In genomic region chr16:72072514-72073342, GRCh38 we compare ENCODE assay signal across 18 cellular contexts. TPM values are rescaled to one million over a fixed set of nuclear protein-coding genes. Genes with fewer than 3 reads are reported as not detected.
A peak's percentile ranks its signal among the peaks of the same experiment; 100 is the strongest.
DNase-seq lines count a peak whose midpoint lies in the region; ATAC-seq and TF ChIP-seq lines count a peak whose summit lies in the region.
"Had no signal": no experiment of that assay in that cellular context is flagged by ENCODE, and none has a peak within 500 bp of the region (broad histone marks: within the 10 kb centered on the region; RNA-seq: fewer than 3 reads in every experiment).

No MANE protein-coding gene starts in this region.

- TF ChIP-seq POLR2A in transverse colon (IDR thresholded peaks at IDR 0.05), result no peak

- no peak overlapping the region for H3K4me3 Mint-ChIP-seq in nephron
- no peak overlapping the region for H3K4me3 Mint-ChIP-seq in naive thymus-derived CD8-positive, alpha-beta T cell
- H3K4me3 Mint-ChIP-seq: activated B cell treated with CpG ODN at 0.5 μM for 24 hours; activated T-cell treated with anti-CD3 and anti-CD28 coated beads, Interleukin-2, amount 50 U/mL, for 24 hours; stimulated activated naive CD8-positive, alpha-beta T cell treated with anti-CD3 and anti-CD28 coated beads, Interleukin-15, Interleukin-2, amounts not matched to agents 100 ng/mL and 50 ng/mL, for 24 hours had no signal

- H3K36me3 Mint-ChIP-seq in nephron (ENCODE audit: low read depth), result no peaks in the 10 kb centered on the region
- H3K36me3 Mint-ChIP-seq in naive thymus-derived CD8-positive, alpha-beta T cell, result peaks cover 0 to 4% (median 2%) of the 10 kb centered on the region in 3 donors

- H3K27me3 ChIP-seq in heart right ventricle (no peaks in the 10 kb centered on the region), transverse colon (no peaks in the 10 kb centered on the region)
- H3K27me3 ChIP-seq: esophagus squamous epithelium, SJSA1 had no signal

- H3K4me1 ChIP-seq in heart right ventricle, result peaks cover 0 to 41% (median 9%) of the 10 kb centered on the region in 9 donors
- peaks cover 0 to 20% (median 3%) of the 10 kb centered on the region in 4 donors for H3K4me1 ChIP-seq in transverse colon
- H3K4me1 ChIP-seq: SJSA1 had no signal

- peak; percentile 57 to 81 (median 72) for ATAC-seq in heart right ventricle
- no peak for ATAC-seq in HG02973 (IDR thresholded peaks at IDR 0.05; ENCODE audit: unreplicated experiment)
- no peak for ATAC-seq in naive thymus-derived CD8-positive, alpha-beta T cell
- no peak for ATAC-seq in GM18868 (IDR thresholded peaks at IDR 0.05; ENCODE audit: unreplicated experiment)

- H3K27me3 Mint-ChIP-seq in nephron (ENCODE audit: low read depth), result no peaks in the 10 kb centered on the region
- no peaks in the 10 kb centered on the region for H3K27me3 Mint-ChIP-seq in naive thymus-derived CD8-positive, alpha-beta T cell
- H3K27me3 Mint-ChIP-seq: activated B cell treated with CpG ODN at 0.5 μM for 24 hours; activated T-cell treated with anti-CD3 and anti-CD28 coated beads, Interleukin-2, amount 50 U/mL, for 24 hours; stimulated activated naive CD8-positive, alpha-beta T cell treated with anti-CD3 and anti-CD28 coated beads, Interleukin-15, Interleukin-2, amounts not matched to agents 100 ng/mL and 50 ng/mL, for 24 hours had no signal

- peak; percentile 60 for DNase-seq in DMS 273 (lab: John Stamatoyannopoulos, UW; ENCODE audit: unreplicated experiment)
- DNase-seq in DMS 273 treated with DMSO at 0.1 percent for 48 hours (lab: John Stamatoyannopoulos, UW), result no peak
- peak in 1 of 2 donors; percentile 38 for DNase-seq in heart right ventricle
- DNase-seq in transverse colon, result no peak
- no peak for DNase-seq in naive thymus-derived CD8-positive, alpha-beta T cell
- DNase-seq: activated B cell treated with CpG ODN at 0.5 μM for 24 hours; activated T-cell treated with anti-CD3 and anti-CD28 coated beads, Interleukin-2, amount 50 U/mL, for 24 hours; esophagus squamous epithelium; NCI-H510A; stimulated activated CD4-positive, alpha-beta T cell treated with anti-CD3 and anti-CD28 coated beads, Interleukin-4, amount 100 ng/mL, for 1 hour had no signal

- H3K27ac Mint-ChIP-seq in nephron, result peak overlapping the region; percentile 59 to 79 (median 78)
- no peak overlapping the region for H3K27ac Mint-ChIP-seq in naive thymus-derived CD8-positive, alpha-beta T cell
- H3K27ac Mint-ChIP-seq: activated B cell treated with CpG ODN at 0.5 μM for 24 hours; activated T-cell treated with anti-CD3 and anti-CD28 coated beads, Interleukin-2, amount 50 U/mL, for 24 hours; stimulated activated naive CD8-positive, alpha-beta T cell treated with anti-CD3 and anti-CD28 coated beads, Interleukin-15, Interleukin-2, amounts not matched to agents 100 ng/mL and 50 ng/mL, for 24 hours had no signal

- TF ChIP-seq CTCF in heart right ventricle (IDR thresholded peaks at IDR 0.05), result no peak
- no peak for TF ChIP-seq CTCF in nephron (IDR thresholded peaks at IDR 0.05; ENCODE audit: unreplicated experiment in 3 of 3)
- TF ChIP-seq CTCF in transverse colon (IDR thresholded peaks at IDR 0.05), result no peak

- no peak for TF ChIP-seq EP300 in transverse colon (IDR thresholded peaks at IDR 0.05; ENCODE audit: low read depth)

- POLR2A ChIA-PET in naive thymus-derived CD8-positive, alpha-beta T cell (lab: Charles Lee), result no interaction called here

- H3K9me3 ChIP-seq in heart right ventricle (no peaks in the 10 kb centered on the region), transverse colon (no peaks in the 10 kb centered on the region)
- H3K9me3 ChIP-seq: esophagus squamous epithelium, SJSA1 had no signal

- H3K36me3 ChIP-seq in heart right ventricle (peaks cover 0 to 5% (median 0%) of the 10 kb centered on the region in 9 donors), transverse colon (no peaks in the 10 kb centered on the region)
- H3K36me3 ChIP-seq: SJSA1 had no signal

- WGBS in heart right ventricle, 2 donors, result 25 to 31% methylated on average over 12 of the region's 12 CpGs
- 20 to 48% methylated on average over 5 to 12 of the region's 12 CpGs for WGBS in transverse colon (ENCODE audit: low coverage in 1 of 2), 2 donors

- peak overlapping the region in 4 of 10 donors; percentile 2 to 18 (median 6) for H3K4me3 ChIP-seq in heart right ventricle
- H3K4me3 ChIP-seq in transverse colon, result no peak overlapping the region
- H3K4me3 ChIP-seq: esophagus squamous epithelium, SJSA1 had no signal

- in situ Hi-C loops in transverse colon (cut with MboI; ENCODE audit: low pct_ligation_motif_present in 1 of 4, low pct_unique_long_range_greater_than_20kb in 1 of 4, low sequenced_read_pairs in 3 of 4), result no loop called here

- intact Hi-C loops in heart right ventricle (cut with DNase I), result loop anchor here in 1 of 10 donors (2.0 kb wide), 1 partner anchor 20 kb away; the partner anchor contains the start of genes DHX38 and TXNL4B
- intact Hi-C loops in transverse colon (cut with DNase I; ENCODE audit: low total_unique reads), result no loop called here

- no peaks in the 10 kb centered on the region for H3K9me3 Mint-ChIP-seq in nephron
- H3K9me3 Mint-ChIP-seq in naive thymus-derived CD8-positive, alpha-beta T cell, result no peaks in the 10 kb centered on the region
- H3K9me3 Mint-ChIP-seq: activated B cell treated with CpG ODN at 0.5 μM for 24 hours; activated T-cell treated with anti-CD3 and anti-CD28 coated beads, Interleukin-2, amount 50 U/mL, for 24 hours; stimulated activated naive CD8-positive, alpha-beta T cell treated with anti-CD3 and anti-CD28 coated beads, Interleukin-15, Interleukin-2, amounts not matched to agents 100 ng/mL and 50 ng/mL, for 24 hours had no signal

- peaks cover 6% of the 10 kb centered on the region for H3K4me1 Mint-ChIP-seq in nephron
- H3K4me1 Mint-ChIP-seq in naive thymus-derived CD8-positive, alpha-beta T cell, result no peaks in the 10 kb centered on the region
- H3K4me1 Mint-ChIP-seq: activated B cell treated with CpG ODN at 0.5 μM for 24 hours had no signal

- H3K27ac ChIP-seq in heart right ventricle, result peak overlapping the region; percentile 58 to 96 (median 82)
- H3K27ac ChIP-seq in transverse colon, result peak overlapping the region in 2 of 4 donors; percentile 3 to 41
- H3K27ac ChIP-seq: 22Rv1, SJSA1 had no signal

RNA-seq across cellular contexts. Expression of gene HPR, which starts 9.7 kb away (rescaled TPM):
- total RNA-seq in heart right ventricle (100 to 1,000 TPM in 2 of 10 donors, 10 to 100 TPM in 8; 32.9 to 133 (median 60.8) TPM), transverse colon (not detected)
- polyA plus RNA-seq in heart right ventricle, result 100 to 1,000 TPM in 1 of 2 donors, 10 to 100 TPM in 1; 37.2 to 115 TPM
- not detected for total RNA-seq in naive thymus-derived CD8-positive, alpha-beta T cell
- polyA plus RNA-seq in naive thymus-derived CD8-positive, alpha-beta T cell, result not detected
- total RNA-seq: activated B cell treated with CpG ODN at 0.5 μM for 24 hours, esophagus squamous epithelium, osteocyte, SJSA1 had no signal
- polyA plus RNA-seq: keratinocyte had no signal

RNA-seq across cellular contexts. Expression of gene HP, which starts 18.4 kb away (rescaled TPM):
- total RNA-seq in heart right ventricle (10 to 100 TPM in 2 of 10 donors, 1 to 10 TPM in 7, under 1 TPM in 1; 0.47 to 26.6 (median 5.0) TPM), transverse colon (1 to 10 TPM in 1 of 4 donors, not detected in 3; 1.9 TPM)
- 1 to 10 TPM; 4.0 to 8.9 TPM for polyA plus RNA-seq in heart right ventricle
- under 1 TPM in 1 of 2 experiments, not detected in 1; 0.22 TPM for total RNA-seq in naive thymus-derived CD8-positive, alpha-beta T cell
- under 1 TPM in 1 of 3 donors, not detected in 2; 0.26 TPM for polyA plus RNA-seq in naive thymus-derived CD8-positive, alpha-beta T cell
- total RNA-seq: activated B cell treated with CpG ODN at 0.5 μM for 24 hours, osteocyte had no signal

RNA-seq across cellular contexts. Expression of gene TXNL4B, which starts 20.7 kb away (rescaled TPM):
- 10 to 100 TPM in 1 of 10 donors, 1 to 10 TPM in 9; 3.2 to 11.7 (median 5.9) TPM for total RNA-seq in heart right ventricle
- 10 to 100 TPM in 1 of 2 donors, 1 to 10 TPM in 1; 5.8 to 10.5 TPM for polyA plus RNA-seq in heart right ventricle
- 10 to 100 TPM in 3 of 4 donors, 1 to 10 TPM in 1; 9.8 to 23.9 (median 12.8) TPM for total RNA-seq in transverse colon
- 10 to 100 TPM; 18.7 to 20.3 TPM for total RNA-seq in naive thymus-derived CD8-positive, alpha-beta T cell
- 10 to 100 TPM; 12.0 to 17.5 (median 15.7) TPM for polyA plus RNA-seq in naive thymus-derived CD8-positive, alpha-beta T cell

RNA-seq across cellular contexts. Expression of gene DHX38, which starts 20.9 kb away (rescaled TPM):
- total RNA-seq in heart right ventricle (10 to 100 TPM; 29.1 to 46.5 (median 36.6) TPM), transverse colon (10 to 100 TPM; 37.6 to 60.8 (median 52.8) TPM)
- polyA plus RNA-seq in heart right ventricle, result 10 to 100 TPM; 41.4 to 50.6 TPM
- 100 to 1,000 TPM; 112 to 120 TPM for total RNA-seq in naive thymus-derived CD8-positive, alpha-beta T cell
- 10 to 100 TPM; 16.8 to 36.9 (median 25.9) TPM for polyA plus RNA-seq in naive thymus-derived CD8-positive, alpha-beta T cell

Comparison
In these comparisons a context has a peak if more than half of its experiments do, and no peak if none do; other contexts are left out.
1. ATAC-seq: peak in heart right ventricle (8 of 8); none in HG02973 (single experiment), naive thymus-derived CD8-positive, alpha-beta T cell (0 of 2) and GM18868 (single experiment).
2. H3K27ac Mint-ChIP-seq: peak in nephron (3 of 3); none in naive thymus-derived CD8-positive, alpha-beta T cell (0 of 10).
3. RNA of gene HPR, which starts 9.7 kb away (total RNA-seq): 32.9 to 133 TPM in heart right ventricle; not detected in transverse colon and not detected in naive thymus-derived CD8-positive, alpha-beta T cell; every median in the first group is over 10 times any median in the second.